ENCODE assay signal across 19 cellular contexts in genomic region chr7:120837599-120837998, GRCh38. TPM values are rescaled to one million over a fixed set of nuclear protein-coding genes. Genes with fewer than 3 reads are reported as not detected.
DNase-seq lines count a peak whose midpoint lies in the region; ATAC-seq and TF ChIP-seq lines count a peak whose summit lies in the region.
"Had no signal": no experiment of that assay in that cellular context is flagged by ENCODE, and none has a peak within 500 bp of the region (broad histone marks: within the 10 kb centered on the region; RNA-seq: fewer than 3 reads in every experiment).

No MANE protein-coding gene starts in this region.

- no peak overlapping the region for H3K4me3 ChIP-seq in vagina
- H3K4me3 ChIP-seq: neural progenitor cell had no signal

- no peaks in the 10 kb centered on the region for H3K9me3 Mint-ChIP-seq in WTC11
- H3K9me3 Mint-ChIP-seq: activated naive CD4-positive, alpha-beta T cell treated with anti-CD3 and anti-CD28 coated beads, Interleukin-2, amount 50 U/mL, for 24 hours; brain; dendritic cell treated with granulocyte-macrophage colony-stimulating factor and Interleukin-4, amounts not matched to agents 40 ng/mL and 50 ng/mL, for 4 days had no signal

- no peak for TF ChIP-seq POLR2A in vagina (IDR thresholded peaks at IDR 0.05)

- H3K9me3 ChIP-seq in vagina = no peaks in the 10 kb centered on the region

- H3K36me3 Mint-ChIP-seq in WTC11 = peaks cover 2% of the 10 kb centered on the region; the same call in 1 of the 2 replicates
- H3K36me3 Mint-ChIP-seq: activated naive CD4-positive, alpha-beta T cell treated with anti-CD3 and anti-CD28 coated beads, Interleukin-2, amount 50 U/mL, for 24 hours; immature natural killer cell had no signal

- no peaks in the 10 kb centered on the region for H3K27me3 Mint-ChIP-seq in WTC11 (ENCODE audit: low read depth)
- H3K27me3 Mint-ChIP-seq: brain; dendritic cell treated with granulocyte-macrophage colony-stimulating factor and Interleukin-4, amounts not matched to agents 40 ng/mL and 50 ng/mL, for 4 days had no signal

- no peaks in the 10 kb centered on the region for H3K36me3 ChIP-seq in vagina
- H3K36me3 ChIP-seq: neural progenitor cell had no signal

- POLR2A ChIA-PET in WTC11 (lab: Charles Lee) = no interaction called here

- H3K27me3 ChIP-seq in vagina = no peaks in the 10 kb centered on the region
- H3K27me3 ChIP-seq: neural progenitor cell had no signal

- no peak for DNase-seq in WTC11 (ENCODE audit: low spot score)
- no peak for DNase-seq in vagina (ENCODE audit: extremely low spot score in 2 of 2)
- DNase-seq in NCI-H774 (lab: John Stamatoyannopoulos, UW) = no peak
- DNase-seq in H4 (ENCODE audit: low spot score) = no peak
- DNase-seq: immature natural killer cell; mesenchymal stem cell; NK-92 treated with Interleukin-12 subunit alpha and Interleukin-12 subunit beta, amount 100 ng/mL, for 24 hours; retina had no signal

- peaks cover 73% of the 10 kb centered on the region for H3K4me1 Mint-ChIP-seq in WTC11
- H3K4me1 Mint-ChIP-seq: activated naive CD4-positive, alpha-beta T cell treated with anti-CD3 and anti-CD28 coated beads, Interleukin-2, amount 50 U/mL, for 24 hours; immature natural killer cell; neural progenitor cell had no signal

- CTCF ChIA-PET in WTC11 (lab: Charles Lee) = no interaction called here

- H3K4me1 ChIP-seq in vagina = no peaks in the 10 kb centered on the region
- H3K4me1 ChIP-seq: neural progenitor cell had no signal

- no peak overlapping the region for H3K4me3 Mint-ChIP-seq in WTC11
- H3K4me3 Mint-ChIP-seq: activated naive CD4-positive, alpha-beta T cell treated with anti-CD3 and anti-CD28 coated beads, Interleukin-2, amount 50 U/mL, for 24 hours; brain; dendritic cell treated with granulocyte-macrophage colony-stimulating factor and Interleukin-4, amounts not matched to agents 40 ng/mL and 50 ng/mL, for 4 days; immature natural killer cell; neural progenitor cell had no signal

- intact Hi-C loops in vagina (cut with DNase I) = no loop called here

- ATAC-seq in GM18508 (IDR thresholded peaks at IDR 0.05; ENCODE audit: insufficient read depth, unreplicated experiment) = peak; percentile 37
- peak; percentile 31 for ATAC-seq in GM19467 (IDR thresholded peaks at IDR 0.05; ENCODE audit: unreplicated experiment)
- ATAC-seq in HG02885 (IDR thresholded peaks at IDR 0.05; ENCODE audit: poor library complexity, unreplicated experiment) = peak; percentile 46
- ATAC-seq in WTC11 = no peak
- ATAC-seq in HG03095 (IDR thresholded peaks at IDR 0.05; ENCODE audit: unreplicated experiment) = no peak
- ATAC-seq: Right ventricle myocardium inferior had no signal

- TF ChIP-seq CTCF in WTC11 (IDR thresholded peaks at IDR 0.05) = no peak
- TF ChIP-seq CTCF in vagina (IDR thresholded peaks at IDR 0.05) = no peak

- no peak overlapping the region for H3K27ac ChIP-seq in vagina
- H3K27ac ChIP-seq: KMS-11, neural progenitor cell had no signal

- 0 out of 2 replicates have a peak overlapping the region, but pooled peaks have one; percentile 78 for H3K27ac Mint-ChIP-seq in WTC11
- H3K27ac Mint-ChIP-seq: activated naive CD4-positive, alpha-beta T cell treated with anti-CD3 and anti-CD28 coated beads, Interleukin-2, amount 50 U/mL, for 24 hours; brain; dendritic cell treated with granulocyte-macrophage colony-stimulating factor and Interleukin-4, amounts not matched to agents 40 ng/mL and 50 ng/mL, for 4 days; immature natural killer cell; neural progenitor cell had no signal

TF ChIP-seq in WTC11, 78 proteins besides CTCF, POLR2A, EP300 and RAD21 (continues in another document):
- no peak for TF ChIP-seq ZNF423 (CRISPR knock-in tag; IDR thresholded peaks at IDR 0.05)
- no peak for TF ChIP-seq JAZF1 (CRISPR knock-in tag; IDR thresholded peaks at IDR 0.05)
- TF ChIP-seq NR1H2 (CRISPR knock-in tag; IDR thresholded peaks at IDR 0.05) = no peak
- TF ChIP-seq NFATC4 (CRISPR knock-in tag; IDR thresholded peaks at IDR 0.05) = no peak
- no peak for TF ChIP-seq MYBL2 (CRISPR knock-in tag; IDR thresholded peaks at IDR 0.05)
- TF ChIP-seq CDX4 (CRISPR knock-in tag; IDR thresholded peaks at IDR 0.05; ENCODE audit: borderline replicate concordance) = no peak
- TF ChIP-seq E2F5 (CRISPR knock-in tag; IDR thresholded peaks at IDR 0.05) = no peak
- no peak for TF ChIP-seq OVOL2 (CRISPR knock-in tag; IDR thresholded peaks at IDR 0.05; ENCODE audit: borderline replicate concordance)
- TF ChIP-seq ZNF232 (CRISPR knock-in tag; IDR thresholded peaks at IDR 0.05) = no peak
- no peak for TF ChIP-seq CREB1 (CRISPR knock-in tag; IDR thresholded peaks at IDR 0.05)
- no peak for TF ChIP-seq TEAD1 (CRISPR knock-in tag; IDR thresholded peaks at IDR 0.05)
- TF ChIP-seq RORB (CRISPR knock-in tag; IDR thresholded peaks at IDR 0.05) = no peak
- TF ChIP-seq NR3C1 (CRISPR knock-in tag; conservative IDR thresholded peaks at IDR 0.05; ENCODE audit: low read depth) = no peak
- TF ChIP-seq ZNF317 (CRISPR knock-in tag; IDR thresholded peaks at IDR 0.05; ENCODE audit: borderline replicate concordance, low read depth) = no peak
- no peak for TF ChIP-seq ZNF219 (CRISPR knock-in tag; IDR thresholded peaks at IDR 0.05; ENCODE audit: borderline replicate concordance)
- TF ChIP-seq ZNF532 (CRISPR knock-in tag; IDR thresholded peaks at IDR 0.05; ENCODE audit: borderline replicate concordance) = no peak
- no peak for TF ChIP-seq ZNF121 (CRISPR knock-in tag; IDR thresholded peaks at IDR 0.05)
- no peak for TF ChIP-seq FOXP4 (CRISPR knock-in tag; IDR thresholded peaks at IDR 0.05)
- TF ChIP-seq USF1 (CRISPR knock-in tag; IDR thresholded peaks at IDR 0.05) = no peak

RNA-seq across cellular contexts. Expression of gene TSPAN12, which starts 20.3 kb away (rescaled TPM):
- 16.5 to 17.3 TPM (median 16.8 TPM) in 3 replicates for total RNA-seq in WTC11 (2021)
- total RNA-seq in vagina = 9.6 TPM
- 13.3 and 13.7 TPM in 2 replicates for total RNA-seq in H4 (2014; rRNA removed; shearing (Covaris generic))
- total RNA-seq: T-helper 1 cell treated with Interleukin-12 subunit alpha and Interleukin-12 subunit beta and Interleukin-4 antibody, amounts not matched to agents 30 ng/mL and 1 ng/mL, for 36 hours had no signal

Comparison
In these comparisons a context has a peak if more than half of its experiments do, and no peak if none do; other contexts are left out.
1. ATAC-seq: peak in GM18508 (single experiment), GM19467 (single experiment) and HG02885 (single experiment); none in WTC11 (single experiment) and HG03095 (single experiment).